27 cellular contexts compared by ENCODE assay signal in the genomic region with DNA sequence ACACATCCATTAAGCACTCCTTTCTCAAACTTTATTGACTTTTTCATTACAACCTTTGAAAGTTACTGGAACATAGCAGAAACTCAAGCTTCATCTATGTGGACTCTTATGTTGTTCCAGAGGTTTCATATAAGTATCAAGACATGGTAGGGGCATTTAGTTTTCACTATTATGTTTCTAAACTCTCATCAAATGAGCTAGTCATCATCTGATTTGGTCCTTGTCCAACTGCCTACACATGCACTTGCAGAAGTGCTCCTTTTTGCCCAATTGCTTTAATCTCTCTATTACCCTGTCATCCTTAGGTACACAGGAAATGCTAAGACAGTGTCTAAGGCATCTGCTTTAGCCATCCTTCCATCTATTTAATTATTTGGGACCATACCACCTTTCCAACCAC. TPM values are rescaled to one million over a fixed set of nuclear protein-coding genes. Genes with fewer than 3 reads are reported as not detected.
"Had no signal": no experiment of that assay in that cellular context is flagged by ENCODE, and none has a peak within 500 bp of the region (broad histone marks: within the 10 kb centered on the region; RNA-seq: fewer than 3 reads in every experiment).

No MANE protein-coding gene starts in this region.

- H3K4me1 Mint-ChIP-seq: activated B cell treated with CpG ODN at 0.5 μM for 24 hours, memory B cell had no signal

- H3K27ac ChIP-seq: body of pancreas, gastrocnemius medialis, ovary, psoas muscle, skin epidermis, suprapubic skin, tibial nerve had no signal

- H3K9me3 Mint-ChIP-seq: activated B cell treated with CpG ODN at 0.5 μM for 24 hours; activated naive CD4-positive, alpha-beta T cell treated with anti-CD3 and anti-CD28 coated beads, Interleukin-2, amount 10 ng/mL, durations not matched to agents 7 days and 5 days; activated T-cell treated with anti-CD3 and anti-CD28 coated beads, Interleukin-2, amount 50 U/mL, for 4 hours; dendritic cell treated with granulocyte-macrophage colony-stimulating factor and Interleukin-4, amounts not matched to agents 40 ng/mL and 50 ng/mL, for 4 days; memory B cell; natural killer cell treated with Interleukin-12 subunit alpha and Interleukin-12 subunit beta and Interleukin-15 and Interleukin-18, amount 100 ng/mL, for 72 hours; stimulated activated naive CD8-positive, alpha-beta T cell treated with anti-CD3 and anti-CD28 coated beads, Interleukin-15, Interleukin-2, amounts not matched to agents 100 ng/mL and 50 ng/mL, for 24 hours; T-helper 1 cell treated with Interleukin-12 subunit alpha and Interleukin-12 subunit beta and Interleukin-4 antibody, amounts not matched to agents 30 μg/mL and 1 μg/mL, for 36 hours had no signal

- H3K27ac Mint-ChIP-seq: activated B cell treated with CpG ODN at 0.5 μM for 24 hours; activated CD4-positive, alpha-beta T cell treated with anti-CD3 and anti-CD28 coated beads for 36 hours; activated naive CD4-positive, alpha-beta T cell treated with anti-CD3 and anti-CD28 coated beads, Interleukin-2, amount 10 ng/mL, durations not matched to agents 7 days and 5 days; dendritic cell treated with granulocyte-macrophage colony-stimulating factor and Interleukin-4, amounts not matched to agents 40 ng/mL and 50 ng/mL, for 4 days; memory B cell; natural killer cell treated with Interleukin-12 subunit alpha and Interleukin-12 subunit beta and Interleukin-15 and Interleukin-18, amount 100 ng/mL, for 72 hours; stimulated activated naive CD8-positive, alpha-beta T cell treated with anti-CD3 and anti-CD28 coated beads, Interleukin-15, Interleukin-2, amounts not matched to agents 100 ng/mL and 50 ng/mL, for 24 hours; T-helper 1 cell treated with Interleukin-12 subunit alpha and Interleukin-12 subunit beta and Interleukin-4 antibody, amounts not matched to agents 30 μg/mL and 1 μg/mL, for 36 hours had no signal

- H3K4me3 ChIP-seq: body of pancreas, gastrocnemius medialis, ovary, psoas muscle, skin epidermis, suprapubic skin, tibial nerve had no signal

- H3K4me1 ChIP-seq: body of pancreas, suprapubic skin, tibial nerve had no signal

- H3K36me3 Mint-ChIP-seq: activated naive CD4-positive, alpha-beta T cell treated with anti-CD3 and anti-CD28 coated beads, Interleukin-2, amount 10 ng/mL, durations not matched to agents 7 days and 5 days; memory B cell; natural killer cell treated with Interleukin-12 subunit alpha and Interleukin-12 subunit beta and Interleukin-15 and Interleukin-18, amount 100 ng/mL, for 72 hours had no signal

- ATAC-seq: activated CD4-positive, alpha-beta T cell treated with anti-CD3 and anti-CD28 coated beads for 36 hours; activated T-cell treated with anti-CD3 and anti-CD28 coated beads, Interleukin-2, amount 50 U/mL, for 4 hours; body of pancreas; gastrocnemius medialis; left colon; natural killer cell treated with Interleukin-12 subunit alpha and Interleukin-12 subunit beta and Interleukin-15 and Interleukin-18, amount 100 ng/mL, for 72 hours; psoas muscle; right cardiac atrium had no signal

- H3K9me3 ChIP-seq: body of pancreas, gastrocnemius medialis, ovary, psoas muscle, suprapubic skin, tibial nerve had no signal

- H3K4me3 Mint-ChIP-seq: activated B cell treated with CpG ODN at 0.5 μM for 24 hours; activated CD4-positive, alpha-beta T cell treated with anti-CD3 and anti-CD28 coated beads for 36 hours; activated naive CD4-positive, alpha-beta T cell treated with anti-CD3 and anti-CD28 coated beads, Interleukin-2, amount 10 ng/mL, durations not matched to agents 7 days and 5 days; activated T-cell treated with anti-CD3 and anti-CD28 coated beads, Interleukin-2, amount 50 U/mL, for 4 hours; dendritic cell treated with granulocyte-macrophage colony-stimulating factor and Interleukin-4, amounts not matched to agents 40 ng/mL and 50 ng/mL, for 4 days; memory B cell; natural killer cell treated with Interleukin-12 subunit alpha and Interleukin-12 subunit beta and Interleukin-15 and Interleukin-18, amount 100 ng/mL, for 72 hours; stimulated activated naive CD8-positive, alpha-beta T cell treated with anti-CD3 and anti-CD28 coated beads, Interleukin-15, Interleukin-2, amounts not matched to agents 100 ng/mL and 50 ng/mL, for 24 hours; T-helper 1 cell treated with Interleukin-12 subunit alpha and Interleukin-12 subunit beta and Interleukin-4 antibody, amounts not matched to agents 30 μg/mL and 1 μg/mL, for 36 hours had no signal

- DNase-seq: activated B cell treated with CpG ODN at 0.5 μM for 24 hours; activated CD4-positive, alpha-beta T cell treated with anti-CD3 and anti-CD28 coated beads for 36 hours; activated CD4-positive, alpha-beta T cell treated with anti-CD3 and anti-CD28 coated beads, Interleukin-2, amount 50 U/mL, for 4 hours; activated CD8-positive, alpha-beta memory T cell treated with anti-CD3 and anti-CD28 coated beads, Interleukin-2, amount 50 U/mL, for 48 hours; activated naive CD4-positive, alpha-beta T cell treated with anti-CD3 and anti-CD28 coated beads, Interleukin-2, amount 10 ng/mL, durations not matched to agents 7 days and 5 days; activated T-cell treated with anti-CD3 and anti-CD28 coated beads, Interleukin-2, amount 50 U/mL, for 4 hours; body of pancreas; caudate nucleus; effector CD4-positive, alpha-beta T cell; gastrocnemius medialis; islet precursor cell; left colon; ovary; psoas muscle; right cardiac atrium; stimulated activated CD4-positive, alpha-beta T cell treated with anti-CD3 and anti-CD28 coated beads, Interleukin-1b, Interleukin-23, amount 100 ng/mL, for 48 hours; T1000 had no signal

- H3K36me3 ChIP-seq: gastrocnemius medialis, ovary, suprapubic skin had no signal

- H3K27me3 ChIP-seq: body of pancreas, gastrocnemius medialis, ovary, suprapubic skin, tibial nerve had no signal

- H3K27me3 Mint-ChIP-seq: activated B cell treated with CpG ODN at 0.5 μM for 24 hours; activated CD4-positive, alpha-beta T cell treated with anti-CD3 and anti-CD28 coated beads for 36 hours; activated naive CD4-positive, alpha-beta T cell treated with anti-CD3 and anti-CD28 coated beads, Interleukin-2, amount 10 ng/mL, durations not matched to agents 7 days and 5 days; dendritic cell treated with granulocyte-macrophage colony-stimulating factor and Interleukin-4, amounts not matched to agents 40 ng/mL and 50 ng/mL, for 4 days; memory B cell; natural killer cell treated with Interleukin-12 subunit alpha and Interleukin-12 subunit beta and Interleukin-15 and Interleukin-18, amount 100 ng/mL, for 72 hours; stimulated activated naive CD8-positive, alpha-beta T cell treated with anti-CD3 and anti-CD28 coated beads, Interleukin-15, Interleukin-2, amounts not matched to agents 100 ng/mL and 50 ng/mL, for 24 hours had no signal

RNA-seq across cellular contexts. Expression of a gene that starts 42.2 kb away (rescaled TPM):
- total RNA-seq: activated B cell treated with CpG ODN at 0.5 μM for 24 hours; activated CD8-positive, alpha-beta memory T cell treated with anti-CD3 and anti-CD28 coated beads for 36 hours; body of pancreas; fibroblast of lung; gastrocnemius medialis; left colon had no signal
- polyA plus RNA-seq: right cardiac atrium had no signal
